In the genomic region with DNA sequence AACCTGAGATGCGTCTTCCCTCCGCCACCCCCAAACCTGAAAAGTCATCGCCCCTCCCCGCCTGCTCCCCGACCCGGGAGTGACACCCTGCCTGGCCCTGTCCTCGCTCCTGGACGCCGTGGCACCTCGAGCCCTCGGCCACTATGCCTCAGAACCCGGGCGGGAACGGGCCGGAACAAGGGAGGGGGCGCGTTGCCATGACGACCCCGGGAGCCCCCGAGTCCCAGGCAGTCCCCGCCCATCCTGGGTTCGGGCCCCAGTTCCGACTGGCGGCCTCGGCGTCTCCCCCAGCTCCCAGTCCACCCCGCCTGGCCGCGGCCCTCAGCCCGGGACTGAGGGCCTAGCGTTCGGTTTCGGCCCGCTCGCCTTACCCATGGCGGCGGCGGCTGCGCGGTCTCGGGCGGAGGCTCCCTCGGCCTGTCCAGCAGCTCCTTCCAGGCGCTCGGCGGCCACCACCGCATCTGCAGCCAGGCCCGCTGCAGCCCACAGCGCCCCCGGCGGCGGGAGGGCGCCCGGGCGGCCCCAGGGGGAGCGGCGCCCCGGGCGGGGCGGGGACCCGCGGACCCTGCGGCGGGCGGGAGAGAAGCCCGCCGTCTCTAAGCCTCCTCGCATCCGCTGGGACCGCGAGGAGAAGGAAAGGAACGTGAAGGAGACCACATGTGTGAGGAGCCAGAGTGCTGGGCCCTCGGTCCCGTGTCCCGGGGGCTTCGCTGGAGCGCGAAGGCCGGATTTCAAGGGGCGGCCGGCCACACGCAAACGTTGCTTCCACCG, we compare ENCODE assay signal across 7 cellular contexts. TPM values are rescaled to one million over a fixed set of nuclear protein-coding genes. Genes with fewer than 3 reads are reported as not detected.
DNase-seq lines count a peak whose midpoint lies in the region; ATAC-seq, FAIRE-seq and TF ChIP-seq lines count a peak whose summit lies in the region.

A gene with protein sequence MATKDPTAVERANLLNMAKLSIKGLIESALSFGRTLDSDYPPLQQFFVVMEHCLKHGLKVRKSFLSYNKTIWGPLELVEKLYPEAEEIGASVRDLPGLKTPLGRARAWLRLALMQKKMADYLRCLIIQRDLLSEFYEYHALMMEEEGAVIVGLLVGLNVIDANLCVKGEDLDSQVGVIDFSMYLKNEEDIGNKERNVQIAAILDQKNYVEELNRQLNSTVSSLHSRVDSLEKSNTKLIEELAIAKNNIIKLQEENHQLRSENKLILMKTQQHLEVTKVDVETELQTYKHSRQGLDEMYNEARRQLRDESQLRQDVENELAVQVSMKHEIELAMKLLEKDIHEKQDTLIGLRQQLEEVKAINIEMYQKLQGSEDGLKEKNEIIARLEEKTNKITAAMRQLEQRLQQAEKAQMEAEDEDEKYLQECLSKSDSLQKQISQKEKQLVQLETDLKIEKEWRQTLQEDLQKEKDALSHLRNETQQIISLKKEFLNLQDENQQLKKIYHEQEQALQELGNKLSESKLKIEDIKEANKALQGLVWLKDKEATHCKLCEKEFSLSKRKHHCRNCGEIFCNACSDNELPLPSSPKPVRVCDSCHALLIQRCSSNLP (minus strand): TSS at position 463 of the 771 bp plus-strand sequence. CDS start 88 bp downstream, at position 375.

- no peak for FAIRE-seq in GM12878 (lab: Jason Lieb, UNC)

- peak; percentile 94 for ATAC-seq in HG02759 (IDR thresholded peaks at IDR 0.05; ENCODE audit: unreplicated experiment)
- peak; percentile 97 for ATAC-seq in GM12878

- peak; percentile 56 to 67 (median 57); a peak in 5 of 6 replicates for TF ChIP-seq CTCF in GM12878 (IDR thresholded peaks at IDR 0.05 in 2 of 3, conservative IDR thresholded peaks at IDR 0.05 in 1 of 3; ENCODE audit: control insufficient read depth in 2 of 3, extremely low read depth in 1 of 3, insufficient read depth in 1 of 3, low read depth in 3 of 3, low read length in 3 of 3)

- no TSS peak for BruUV-seq in GM12878 (replicated peaks; lab: Mats Ljungman, UMichigan)

- peak within 1 kb of the TSS; percentile 66 for H3K4me2 ChIP-seq in GM12878 (ENCODE audit: control insufficient read depth, insufficient read depth)

- H2AFZ ChIP-seq in GM12878 (ENCODE audit: control insufficient read depth, low read depth, low read length), result peak within 1 kb of the TSS; percentile 91

- POLR2A ChIA-PET in GM12878 (lab: Charles Lee), result interaction anchor here (0.6 kb wide), 2 partner anchors 120 to 314 kb away, joined by 3 to 6 read pairs; a partner anchor contains a TSS

- H3K9me3 ChIP-seq in GM12878 (replicated peaks; ENCODE audit: control insufficient read depth, insufficient read depth, low read length) (no peaks in the 10 kb centered on the region), iPS DF 6.9 (ENCODE audit: control insufficient read depth, insufficient read depth, low read length) (no peaks in the 10 kb centered on the region)

- peak within 1 kb of the TSS; percentile 85 for H3K27ac ChIP-seq in GM12878 (ENCODE audit: control insufficient read depth, insufficient read depth)
- H3K27ac ChIP-seq in iPS DF 6.9 (ENCODE audit: low read length), result no peak within 1 kb of the TSS

- CTCF ChIA-PET in GM12878 (lab: Yijun Ruan, JAX), result interaction anchor here (0.6 to 1.5 kb wide), 10 partner anchors 9 to 490 kb away, joined by 3 to 7 read pairs (median 4); no protein-coding TSS in a partner anchor

- intact Hi-C loops in GM12878 (cut with micrococcal nuclease; ENCODE audit: unreplicated experiment), result no loop called here

- H3K79me2 ChIP-seq in GM12878 (ENCODE audit: control insufficient read depth, insufficient read depth, low read length), result peaks cover 29% of the 10 kb centered on the region

- SMC1A ChIA-PET in GM12878 (lab: Charles Lee; ENCODE audit: uncharacterized antibody, unreplicated experiment), result interaction anchor here (0.6 kb wide), 1 partner anchor 9 kb away, joined by 3 read pairs; no protein-coding TSS in a partner anchor

- no peaks in the 10 kb centered on the region for H4K20me1 ChIP-seq in GM12878 (ENCODE audit: control insufficient read depth, insufficient read depth)

- in situ Hi-C loops in GM12878 (cut with MboI), result no loop called here

- H3K4me3 ChIP-seq in GM12878 (peak within 1 kb of the TSS; percentile 79), iPS DF 6.9 (ENCODE audit: low read length) (peak within 1 kb of the TSS; percentile 72), skeletal muscle cell (ENCODE audit: low read depth, low read length) (peak within 1 kb of the TSS; percentile 86)

- TF ChIP-seq POLR2A in GM15510 (IDR thresholded peaks at IDR 0.05; ENCODE audit: borderline replicate concordance, extremely low read depth, insufficient read length) (peak; percentile 54), GM12878 (IDR thresholded peaks at IDR 0.05; ENCODE audit: low read depth, low read length) (peak; percentile 87)

- TF ChIP-seq EP300 in GM12878 (IDR thresholded peaks at IDR 0.05; ENCODE audit: borderline replicate concordance in 1 of 2, control insufficient read depth in 1 of 2, low read depth in 2 of 2, low read length in 2 of 2), result no peak

- H3K4me1 ChIP-seq in GM12878 (ENCODE audit: control insufficient read depth, insufficient read depth, low read length), result no peaks in the 10 kb centered on the region
- no peaks in the 10 kb centered on the region for H3K4me1 ChIP-seq in iPS DF 6.9 (ENCODE audit: control insufficient read depth, insufficient read depth, low read length)

- RAD21 ChIA-PET in GM12878 (lab: Charles Lee; ENCODE audit: unreplicated experiment), result no interaction called here

- H3K27me3 ChIP-seq in GM12878 (replicated peaks in 1 of 2; ENCODE audit: control insufficient read depth in 2 of 2, insufficient read depth in 2 of 2, low read length in 1 of 2), result no peaks in the 10 kb centered on the region
- H3K27me3 ChIP-seq in iPS DF 6.9 (ENCODE audit: control insufficient read depth, insufficient read depth, low read length), result no peaks in the 10 kb centered on the region

- H3K36me3 ChIP-seq in GM12878 (ENCODE audit: control insufficient read depth in 2 of 2, insufficient read depth in 2 of 2, low read length in 1 of 2) (no peaks in the 10 kb centered on the region), iPS DF 6.9 (ENCODE audit: control insufficient read depth, insufficient read depth, low read length) (no peaks in the 10 kb centered on the region)

- DNase-seq in NCI-H1105 treated with DMSO at 0.1 percent for 48 hours (lab: John Stamatoyannopoulos, UW), result peak; percentile 63
- DNase-seq in T1000 (lab: John Stamatoyannopoulos, UW), result peak; percentile 92
- peak; percentile 20 for DNase-seq in GM12878 (ENCODE audit: low read depth, low spot score)
- DNase-seq in iPS DF 6.9 (ENCODE audit: low read depth, low spot score), result peak; percentile 52
- peak; percentile 16 for DNase-seq in skeletal muscle cell (ENCODE audit: low read depth)

- WGBS in GM12878 (ENCODE audit: insufficient coverage, insufficient replicate concordance, low lambda C conversion rate, missing lambda C conversion rate), result under 1% methylated on average over 47 of the region's 84 CpGs
- no CpG with 5 or more reads among the region's 84 CpGs for WGBS in iPS DF 6.9 (ENCODE audit: insufficient coverage, insufficient read length)

- TF ChIP-seq RAD21 in GM12878 (IDR thresholded peaks at IDR 0.05; ENCODE audit: insufficient read depth, low read depth, low read length), result 0 out of 2 replicates have a peak, but pooled peaks have one; percentile 15

- H3K9ac ChIP-seq in GM12878 (ENCODE audit: control insufficient read depth, insufficient read depth, low read length), result peak within 1 kb of the TSS; percentile 91

TF ChIP-seq in GM12878, 131 proteins besides CTCF, POLR2A, EP300 and RAD21 (continues in another document):
- TF ChIP-seq DPF2 (IDR thresholded peaks at IDR 0.05) (peak; percentile 70; the same call in 1 of the 2 replicates), CBFB (IDR thresholded peaks at IDR 0.05; ENCODE audit: low read depth) (no peak), BCL11A (IDR thresholded peaks at IDR 0.05; ENCODE audit: low read depth, low read length) (no peak), RELA (IDR thresholded peaks at IDR 0.05; ENCODE audit: borderline replicate concordance, partially characterized antibody) (peak; percentile 47), BHLHE40 (IDR thresholded peaks at IDR 0.05; ENCODE audit: borderline replicate concordance in 1 of 2, low read depth in 2 of 2, low read length in 1 of 2) (peak in 1 of 2 experiments; percentile 74; a peak in 2 of 4 replicates)
- TF ChIP-seq, protein P1, sequence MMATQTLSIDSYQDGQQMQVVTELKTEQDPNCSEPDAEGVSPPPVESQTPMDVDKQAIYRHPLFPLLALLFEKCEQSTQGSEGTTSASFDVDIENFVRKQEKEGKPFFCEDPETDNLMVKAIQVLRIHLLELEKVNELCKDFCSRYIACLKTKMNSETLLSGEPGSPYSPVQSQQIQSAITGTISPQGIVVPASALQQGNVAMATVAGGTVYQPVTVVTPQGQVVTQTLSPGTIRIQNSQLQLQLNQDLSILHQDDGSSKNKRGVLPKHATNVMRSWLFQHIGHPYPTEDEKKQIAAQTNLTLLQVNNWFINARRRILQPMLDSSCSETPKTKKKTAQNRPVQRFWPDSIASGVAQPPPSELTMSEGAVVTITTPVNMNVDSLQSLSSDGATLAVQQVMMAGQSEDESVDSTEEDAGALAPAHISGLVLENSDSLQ (IDR thresholded peaks at IDR 0.05), result peak; percentile 30; the same call in 1 of the 2 replicates

RNA-seq across cellular contexts. Expression of the gene that starts here (rescaled TPM):
- total RNA-seq in GM12878 (2013; cell fraction: nucleolus; rRNA removed), result 147 and 156 TPM in 2 replicates
- total RNA-seq in GM12878 (2014; rRNA removed) (7.1 and 10.9 TPM in 2 replicates), GM12878 (2014; rRNA removed; fragmentation: Illumina TruSeq; extraction: Trizol) (8.4 and 9.3 TPM in 2 replicates), GM12878 (2021) (5.4 and 6.2 TPM in 2 replicates)
- polyA plus RNA-seq in GM12878 (2011; ENCODE audit: low read depth), result 2.9 TPM
- polyA plus RNA-seq in GM12878 (2011; rRNA removed) (7.6 and 13.1 TPM in 2 replicates), GM12878 (2014; fragmentation: Illumina TruSeq; extraction: Trizol) (4.8 and 6.5 TPM in 2 replicates), GM12878 (2014; fragmentation: Nextera tagmentation; extraction: Ambion mirVana) (1 to 10 TPM; 1.7 to 2.3 TPM), GM12878 (2014; rRNA removed) (3.7 and 5.0 TPM in 2 replicates), GM12878 (2016; fragmentation: Nextera tagmentation; extraction: Ambion mirVana) (1 to 10 TPM; 5.5 to 6.4 TPM)
- 1.8 and 2.1 TPM in 2 replicates for polyA plus RNA-seq in GM12878 (2011; cell fraction: cytosol; rRNA removed)
- 9.0 and 11.1 TPM in 2 replicates for polyA plus RNA-seq in GM12878 (2011; cell fraction: nucleus; rRNA removed)
- 4.2 and 5.2 TPM in 2 replicates for polyA plus RNA-seq in GM12878 (2012)
- polyA minus RNA-seq in GM12878 (2011; rRNA and poly(A)+ RNA removed), result 7.9 and 8.2 TPM in 2 replicates
- 1.8 and 2.0 TPM in 2 replicates for polyA minus RNA-seq in GM12878 (2011; cell fraction: cytosol; rRNA and poly(A)+ RNA removed)
- 16.9 and 29.5 TPM in 2 replicates for polyA minus RNA-seq in GM12878 (2011; cell fraction: nucleus; rRNA and poly(A)+ RNA removed)

Comparison
In these comparisons a context has a peak if more than half of its experiments do, and no peak if none do; other contexts are left out.
1. DNase-seq: peak in every context shown above with its lines; median percentile 92 in T1000; 63 in NCI-H1105 treated with DMSO at 0.1 percent for 48 hours; 52 in iPS DF 6.9; 20 in GM12878; 16 in skeletal muscle cell.